1 cellular context compared by ENCODE assay signal in the genomic region with DNA sequence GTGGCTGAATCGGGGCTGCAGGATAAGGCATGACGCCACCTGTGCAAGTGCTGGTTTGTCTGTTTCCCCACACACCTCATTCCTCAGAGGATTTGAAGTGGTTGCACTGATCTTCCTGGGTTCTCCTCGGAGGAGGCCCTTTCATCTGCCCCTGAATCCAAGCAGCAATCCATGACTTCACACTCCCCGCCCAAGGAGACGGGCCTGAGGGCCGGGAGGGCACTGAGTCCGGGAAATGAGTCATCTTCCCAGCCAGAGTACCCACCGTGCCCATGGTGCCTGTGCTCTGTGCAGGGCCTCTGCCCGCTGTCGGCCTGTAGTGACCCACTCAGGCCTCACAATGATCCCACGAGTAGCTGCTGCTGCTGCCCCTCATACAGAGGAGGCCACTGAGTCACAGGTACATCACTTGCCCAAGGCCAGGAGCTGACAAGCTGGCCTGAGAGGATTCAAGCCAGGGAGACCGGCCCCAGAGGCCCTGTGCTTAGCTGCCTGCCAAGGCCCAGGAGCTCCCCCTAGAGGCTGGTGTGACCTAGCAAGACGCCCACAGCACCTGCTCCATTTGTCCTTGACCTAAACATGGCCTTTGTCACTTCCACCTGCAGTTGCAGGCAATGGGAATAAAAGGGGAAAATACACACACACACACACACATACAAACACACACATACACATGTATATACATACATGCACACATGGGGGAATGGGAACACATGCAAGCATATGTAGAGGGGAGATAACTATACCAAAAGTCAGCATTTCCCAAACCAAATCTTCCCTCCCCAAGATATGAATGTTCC.
TF ChIP-seq lines count a peak whose summit lies in the region.

No MANE protein-coding gene starts in this region.

TF ChIP-seq in endothelial cell of umbilical vein, 7 proteins besides CTCF, POLR2A, EP300 and RAD21:
- TF ChIP-seq POLR2AphosphoS5 (IDR thresholded peaks at IDR 0.05; ENCODE audit: insufficient read depth, low read depth, low read length) = no peak
- peak; percentile 78 for TF ChIP-seq JUN (IDR thresholded peaks at IDR 0.05; ENCODE audit: borderline replicate concordance, insufficient read depth, insufficient read length, low read depth)
- TF ChIP-seq EZH2 (IDR thresholded peaks at IDR 0.05; ENCODE audit: borderline replicate concordance, low read depth, low read length, severe bottlenecking) = no peak
- peak; percentile 84 for TF ChIP-seq FOS (IDR thresholded peaks at IDR 0.05; ENCODE audit: borderline replicate concordance, insufficient read depth, low read length)
- peak; percentile 4 for TF ChIP-seq MYC (IDR thresholded peaks at IDR 0.05; ENCODE audit: low read depth, low read length)
- TF ChIP-seq GATA2 (IDR thresholded peaks at IDR 0.05; ENCODE audit: insufficient read depth, insufficient read length, low read depth, low read length) = no peak
- TF ChIP-seq, protein P1, sequence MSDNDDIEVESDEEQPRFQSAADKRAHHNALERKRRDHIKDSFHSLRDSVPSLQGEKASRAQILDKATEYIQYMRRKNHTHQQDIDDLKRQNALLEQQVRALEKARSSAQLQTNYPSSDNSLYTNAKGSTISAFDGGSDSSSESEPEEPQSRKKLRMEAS (IDR thresholded peaks at IDR 0.05; ENCODE audit: insufficient read depth, insufficient read length) = no peak
